ENCODE assay signal across 1 cellular context in genomic region chr3:43619593-43619992, GRCh38.
TF ChIP-seq lines count a peak whose summit lies in the region.

No MANE protein-coding gene starts in this region.

TF ChIP-seq in HepG2, 621 proteins besides CTCF, POLR2A, EP300 and RAD21 (continued from another document):
- TF ChIP-seq ZNF770 (CRISPR knock-in tag; IDR thresholded peaks at IDR 0.05): peak; percentile 71
- TF ChIP-seq ERF (CRISPR knock-in tag; IDR thresholded peaks at IDR 0.05): no peak
- TF ChIP-seq BORCS8-MEF2B (CRISPR knock-in tag; IDR thresholded peaks at IDR 0.05): no peak
- no peak for TF ChIP-seq HHEX (CRISPR knock-in tag; IDR thresholded peaks at IDR 0.05)
- TF ChIP-seq MYPOP (CRISPR knock-in tag; IDR thresholded peaks at IDR 0.05): no peak
- no peak for TF ChIP-seq ZNF713 (CRISPR knock-in tag; IDR thresholded peaks at IDR 0.05)
